ENCODE assay signal across 10 cellular contexts in the genomic region with DNA sequence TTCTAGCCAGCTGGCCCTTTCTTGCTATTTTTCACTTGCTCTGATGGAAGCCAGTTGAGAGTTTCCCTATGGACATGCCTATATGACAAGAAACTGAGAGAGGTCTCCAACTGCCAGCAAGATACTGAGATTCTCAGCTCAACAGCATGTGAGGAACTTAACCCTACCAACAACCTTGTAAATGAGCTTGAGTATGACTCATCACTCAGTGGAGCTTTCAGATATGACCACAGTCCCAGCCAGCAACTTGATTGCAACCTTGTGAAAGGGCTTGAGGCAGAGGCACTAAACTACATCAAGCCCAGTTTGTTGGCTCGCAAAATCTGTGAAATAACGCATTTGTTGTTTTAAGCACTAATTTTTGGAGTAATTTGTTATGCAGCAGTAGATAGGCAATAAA.
A peak's percentile ranks its signal among the peaks of the same experiment; 100 is the strongest.
DNase-seq lines count a peak whose midpoint lies in the region; ATAC-seq lines count a peak whose summit lies in the region.
"Had no signal": no experiment of that assay in that cellular context is flagged by ENCODE, and none has a peak within 500 bp of the region (broad histone marks: within the 10 kb centered on the region; RNA-seq: fewer than 3 reads in every experiment).

No MANE protein-coding gene starts in this region.

- peak; percentile 89 for ATAC-seq in GM18511 (IDR thresholded peaks at IDR 0.05; ENCODE audit: unreplicated experiment)
- peak; percentile 88 for ATAC-seq in HG02588 (IDR thresholded peaks at IDR 0.05; ENCODE audit: unreplicated experiment)
- no peak for ATAC-seq in esophagus mucosa

- no peaks in the 10 kb centered on the region for H3K9me3 Mint-ChIP-seq in activated CD4-positive, alpha-beta memory T cell treated with anti-CD3 and anti-CD28 coated beads, Interleukin-2, amount 10 ng/mL, durations not matched to agents 7 days and 5 days

- no peak overlapping the region for H3K27ac Mint-ChIP-seq in activated CD4-positive, alpha-beta memory T cell treated with anti-CD3 and anti-CD28 coated beads, Interleukin-2, amount 10 ng/mL, durations not matched to agents 7 days and 5 days
- H3K27ac Mint-ChIP-seq: activated T-cell treated with anti-CD3 and anti-CD28 coated beads, Interleukin-2, amount 50 U/mL, for 72 hours had no signal

- no peak overlapping the region for H3K4me3 Mint-ChIP-seq in activated CD4-positive, alpha-beta memory T cell treated with anti-CD3 and anti-CD28 coated beads, Interleukin-2, amount 10 ng/mL, durations not matched to agents 7 days and 5 days
- H3K4me3 Mint-ChIP-seq: activated T-cell treated with anti-CD3 and anti-CD28 coated beads, Interleukin-2, amount 50 U/mL, for 72 hours had no signal

- no peaks in the 10 kb centered on the region for H3K36me3 Mint-ChIP-seq in activated CD4-positive, alpha-beta memory T cell treated with anti-CD3 and anti-CD28 coated beads, Interleukin-2, amount 10 ng/mL, durations not matched to agents 7 days and 5 days (ENCODE audit: low read depth)

- DNase-seq in NOMO-1 treated with DMSO at 0.1 percent for 48 hours (lab: John Stamatoyannopoulos, UW; ENCODE audit: unreplicated experiment) (peak; percentile 58), kidney glomerular epithelial cell (lab: John Stamatoyannopoulos, UW) (peak; percentile 34), activated gamma-delta T cell (lab: John Stamatoyannopoulos, UW) (no peak), DMS 273 (lab: John Stamatoyannopoulos, UW; ENCODE audit: unreplicated experiment) (no peak)
- DNase-seq in activated CD4-positive, alpha-beta memory T cell treated with anti-CD3 and anti-CD28 coated beads, Interleukin-2, amount 10 ng/mL, durations not matched to agents 7 days and 5 days, result no peak
- DNase-seq: NCI-H748 treated with DMSO at 0.1 percent for 48 hours had no signal

- no peaks in the 10 kb centered on the region for H3K27me3 Mint-ChIP-seq in activated CD4-positive, alpha-beta memory T cell treated with anti-CD3 and anti-CD28 coated beads, Interleukin-2, amount 10 ng/mL, durations not matched to agents 7 days and 5 days

- H3K4me1 Mint-ChIP-seq in activated CD4-positive, alpha-beta memory T cell treated with anti-CD3 and anti-CD28 coated beads, Interleukin-2, amount 10 ng/mL, durations not matched to agents 7 days and 5 days, result no peaks in the 10 kb centered on the region

- CTCF ChIA-PET in activated CD4-positive, alpha-beta memory T cell treated with anti-CD3 and anti-CD28 coated beads, Interleukin-2, amount 10 ng/mL, durations not matched to agents 7 days and 5 days (lab: Charles Lee), result no interaction called here

- POLR2A ChIA-PET in activated CD4-positive, alpha-beta memory T cell treated with anti-CD3 and anti-CD28 coated beads, Interleukin-2, amount 10 ng/mL, durations not matched to agents 7 days and 5 days (lab: Charles Lee), result no interaction called here

Comparison
In these comparisons a context has a peak if more than half of its experiments do, and no peak if none do; other contexts are left out.
1. DNase-seq: peak in NOMO-1 treated with DMSO at 0.1 percent for 48 hours (single experiment) and kidney glomerular epithelial cell (single experiment); none in activated gamma-delta T cell (single experiment), DMS 273 (single experiment) and activated CD4-positive, alpha-beta memory T cell treated with anti-CD3 and anti-CD28 coated beads, Interleukin-2, amount 10 ng/mL, durations not matched to agents 7 days and 5 days (single experiment).